Comparison of ENCODE assay signal across 2 cellular contexts in genomic region chr4:16270654-16271328, GRCh38.
TF ChIP-seq lines count a peak whose summit lies in the region.

No MANE protein-coding gene starts in this region.

TF ChIP-seq in WTC11, 78 proteins besides CTCF, POLR2A, EP300 and RAD21 (continues in another document):
- TF ChIP-seq TEAD1 (CRISPR knock-in tag; IDR thresholded peaks at IDR 0.05) (no peak), ZNF532 (CRISPR knock-in tag; IDR thresholded peaks at IDR 0.05; ENCODE audit: borderline replicate concordance) (no peak), KAT7 (CRISPR knock-in tag; IDR thresholded peaks at IDR 0.05; ENCODE audit: borderline replicate concordance) (no peak), ERG (CRISPR knock-in tag; IDR thresholded peaks at IDR 0.05) (no peak), ZBTB43 (CRISPR knock-in tag; IDR thresholded peaks at IDR 0.05) (no peak), RELA (CRISPR knock-in tag; IDR thresholded peaks at IDR 0.05; ENCODE audit: borderline replicate concordance) (no peak), ZNF425 (CRISPR knock-in tag; conservative IDR thresholded peaks at IDR 0.05) (no peak), ATF6 (CRISPR knock-in tag; IDR thresholded peaks at IDR 0.05) (no peak), PRRX2 (CRISPR knock-in tag; IDR thresholded peaks at IDR 0.05) (no peak), ATF2 (CRISPR knock-in tag; IDR thresholded peaks at IDR 0.05; ENCODE audit: borderline replicate concordance, low read depth) (no peak)

TF ChIP-seq in HepG2, 621 proteins besides CTCF, POLR2A, EP300 and RAD21:
- TF ChIP-seq ZNF232 (CRISPR knock-in tag; IDR thresholded peaks at IDR 0.05; ENCODE audit: borderline replicate concordance) (no peak), STAG1 (CRISPR knock-in tag; IDR thresholded peaks at IDR 0.05) (peak; percentile 40), SMC3 (IDR thresholded peaks at IDR 0.05; ENCODE audit: low read length) (peak; percentile 7; the same call in 1 of the 2 replicates), GATAD1 (CRISPR knock-in tag; IDR thresholded peaks at IDR 0.05) (no peak), IKZF5 (CRISPR knock-in tag; IDR thresholded peaks at IDR 0.05) (no peak), ZBTB33 (CRISPR knock-in tag; IDR thresholded peaks at IDR 0.05) (no peak), PTBP1 (IDR thresholded peaks at IDR 0.05; ENCODE audit: low read depth, low read length, poor library complexity, severe bottlenecking) (no peak), ZNF451 (CRISPR knock-in tag; IDR thresholded peaks at IDR 0.05) (no peak), E2F5 (CRISPR knock-in tag; conservative IDR thresholded peaks at IDR 0.05) (no peak), ZBTB42 (CRISPR knock-in tag; IDR thresholded peaks at IDR 0.05) (no peak), TFDP1 (CRISPR knock-in tag; IDR thresholded peaks at IDR 0.05; ENCODE audit: borderline replicate concordance) (no peak)
